ENCODE assay signal across 8 cellular contexts in the genomic region with DNA sequence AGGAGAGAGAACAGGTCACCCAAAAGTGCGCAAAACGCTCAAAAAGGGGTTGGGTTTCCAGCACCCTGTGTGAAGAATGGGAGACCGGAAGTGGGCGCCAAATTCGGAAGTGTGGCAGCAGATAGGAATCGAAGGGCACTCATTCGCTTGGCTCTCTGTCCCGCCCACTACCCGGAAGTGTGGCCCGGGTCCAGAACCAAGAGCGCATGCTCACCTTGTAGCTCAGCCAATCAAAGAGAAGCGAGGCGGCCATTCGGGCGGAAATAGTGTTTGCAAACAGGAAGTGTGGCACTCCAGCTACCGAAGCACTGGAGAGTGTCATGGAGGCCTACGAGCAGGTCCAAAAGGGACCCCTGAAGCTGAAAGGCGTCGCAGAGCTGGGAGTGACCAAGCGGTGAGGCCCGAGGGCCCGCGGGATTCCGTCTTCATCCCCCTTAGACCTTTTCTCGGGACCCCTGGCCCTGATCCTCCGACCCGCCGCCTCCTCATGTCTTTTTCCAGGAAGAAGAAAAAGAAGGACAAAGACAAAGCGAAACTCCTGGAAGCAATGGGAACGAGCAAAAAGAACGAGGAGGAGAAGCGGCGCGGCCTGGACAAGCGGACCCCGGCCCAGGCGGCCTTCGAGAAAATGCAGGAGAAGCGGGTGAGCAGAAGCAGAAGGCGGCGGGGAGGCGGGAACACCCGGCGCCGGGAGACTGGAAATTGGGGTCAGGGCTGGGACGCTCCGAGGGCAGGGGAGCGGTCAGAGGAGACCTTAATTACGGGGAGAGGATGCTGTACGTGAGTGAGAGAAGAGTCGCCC. TPM values are rescaled to one million over a fixed set of nuclear protein-coding genes. Genes with fewer than 3 reads are reported as not detected.
DNase-seq lines count a peak whose midpoint lies in the region; ATAC-seq and TF ChIP-seq lines count a peak whose summit lies in the region.

A gene (plus strand): TSS at position 288 of the 802 bp plus-strand sequence. CDS start 33 bp downstream, at position 321.

- TF ChIP-seq CTCF in HFFc6 (IDR thresholded peaks at IDR 0.05) (no peak), NB4 (IDR thresholded peaks at IDR 0.05; ENCODE audit: low read depth, low read length) (peak; percentile 43), gastroesophageal sphincter (IDR thresholded peaks at IDR 0.05) (peak in 3 of 4 experiments; percentile 41 to 54 (median 44)), neutrophil (IDR thresholded peaks at IDR 0.05) (peak; percentile 75)

- peaks cover 15% of the 10 kb centered on the region for H3K36me3 Mint-ChIP-seq in HFFc6 (ENCODE audit: low read depth)
- H3K36me3 Mint-ChIP-seq in activated naive CD4-positive, alpha-beta T cell treated with anti-CD3 and anti-CD28 coated beads, Interleukin-2, amount 10 ng/mL, durations not matched to agents 7 days and 5 days = peaks cover 25% of the 10 kb centered on the region

- H3K4me1 ChIP-seq in gastroesophageal sphincter = peaks cover 0 to 60% (median 11%) of the 10 kb centered on the region in 3 donors
- peaks cover 27 to 28% of the 10 kb centered on the region in 2 experiments for H3K4me1 ChIP-seq in neutrophil (ENCODE audit: control insufficient read depth in 1 of 2, insufficient read depth in 1 of 2, low read depth in 1 of 2, low read length in 1 of 2)

- H3K36me3 ChIP-seq in SK-N-MC (ENCODE audit: insufficient read depth, low read length) (peaks cover 11% of the 10 kb centered on the region), gastroesophageal sphincter (peaks cover 0 to 38% of the 10 kb centered on the region in 2 donors), neutrophil (peaks cover 37% of the 10 kb centered on the region)

- peak; percentile 72 for TF ChIP-seq POLR2A in NB4 (IDR thresholded peaks at IDR 0.05; ENCODE audit: extremely low read depth, insufficient read length)
- peak; percentile 75 to 80 for TF ChIP-seq POLR2A in gastroesophageal sphincter (IDR thresholded peaks at IDR 0.05)

- H3K4me3 ChIP-seq in NB4 (ENCODE audit: low read depth, low read length) = peak within 1 kb of the TSS; percentile 95
- H3K4me3 ChIP-seq in SK-N-MC = peak within 1 kb of the TSS; percentile 99
- H3K4me3 ChIP-seq in gastroesophageal sphincter = peak within 1 kb of the TSS; percentile 84 to 93
- peak within 1 kb of the TSS; percentile 99 for H3K4me3 ChIP-seq in neutrophil (ENCODE audit: low read depth in 1 of 2, low read length in 1 of 2)

- 0 to 2% methylated on average over 25 of the region's 51 CpGs for WGBS in gastroesophageal sphincter (ENCODE audit: low coverage in 1 of 2), 2 donors

- no peaks in the 10 kb centered on the region for H3K9me3 Mint-ChIP-seq in HFFc6
- H3K9me3 Mint-ChIP-seq in activated naive CD4-positive, alpha-beta T cell treated with anti-CD3 and anti-CD28 coated beads, Interleukin-2, amount 10 ng/mL, durations not matched to agents 7 days and 5 days = no peaks in the 10 kb centered on the region

- H3K4me1 Mint-ChIP-seq in HFFc6 (ENCODE audit: low read depth) = peaks cover 30% of the 10 kb centered on the region
- peaks cover 40% of the 10 kb centered on the region for H3K4me1 Mint-ChIP-seq in activated naive CD4-positive, alpha-beta T cell treated with anti-CD3 and anti-CD28 coated beads, Interleukin-2, amount 10 ng/mL, durations not matched to agents 7 days and 5 days

- H3K9me3 ChIP-seq in SK-N-MC (ENCODE audit: low read depth, low read length) (no peaks in the 10 kb centered on the region), gastroesophageal sphincter (no peaks in the 10 kb centered on the region), neutrophil (no peaks in the 10 kb centered on the region)

- peak within 1 kb of the TSS; percentile 100 for H3K4me3 Mint-ChIP-seq in HFFc6
- peak within 1 kb of the TSS; percentile 100 for H3K4me3 Mint-ChIP-seq in activated naive CD4-positive, alpha-beta T cell treated with anti-CD3 and anti-CD28 coated beads, Interleukin-2, amount 10 ng/mL, durations not matched to agents 7 days and 5 days

- CTCF ChIA-PET in activated naive CD4-positive, alpha-beta T cell treated with anti-CD3 and anti-CD28 coated beads, Interleukin-2, amount 10 ng/mL, durations not matched to agents 7 days and 5 days (lab: Charles Lee) = interaction anchor here (0.6 to 3.3 kb wide), 16 partner anchors 10 to 373 kb away, joined by 3 to 38 read pairs (median 3); a partner anchor contains a TSS

- peak; percentile 99 for DNase-seq in GM04504 (ENCODE audit: low read depth)
- peak; percentile 99 for DNase-seq in HFFc6
- DNase-seq in NB4 (ENCODE audit: low read depth) = peak; percentile 99
- DNase-seq in SK-N-MC (ENCODE audit: low read depth, low spot score) = peak; percentile 94
- peak; percentile 99 for DNase-seq in activated naive CD4-positive, alpha-beta T cell treated with anti-CD3 and anti-CD28 coated beads, Interleukin-2, amount 10 ng/mL, durations not matched to agents 7 days and 5 days
- DNase-seq in substantia nigra (lab: John Stamatoyannopoulos, UW) = peak; percentile 67 to 99 (median 95)

- no peaks in the 10 kb centered on the region for H3K27me3 Mint-ChIP-seq in HFFc6 (ENCODE audit: insufficient read depth)
- H3K27me3 Mint-ChIP-seq in activated naive CD4-positive, alpha-beta T cell treated with anti-CD3 and anti-CD28 coated beads, Interleukin-2, amount 10 ng/mL, durations not matched to agents 7 days and 5 days = peaks cover 20% of the 10 kb centered on the region

- peak within 1 kb of the TSS; percentile 96 for H3K27ac Mint-ChIP-seq in HFFc6
- H3K27ac Mint-ChIP-seq in activated naive CD4-positive, alpha-beta T cell treated with anti-CD3 and anti-CD28 coated beads, Interleukin-2, amount 10 ng/mL, durations not matched to agents 7 days and 5 days = peak within 1 kb of the TSS; percentile 97

- no peak for TF ChIP-seq EP300 in gastroesophageal sphincter (IDR thresholded peaks at IDR 0.05)

- H3K27me3 ChIP-seq in gastroesophageal sphincter (peaks cover 13% of the 10 kb centered on the region), neutrophil (no peaks in the 10 kb centered on the region)

- H3K9ac ChIP-seq in SK-N-MC (ENCODE audit: insufficient read length) = peak within 1 kb of the TSS; percentile 97

- peak; percentile 99 for ATAC-seq in gastroesophageal sphincter

- H3K27ac ChIP-seq in SK-N-MC (no peak within 1 kb of the TSS; the same call in 1 of the 2 replicates), gastroesophageal sphincter (peak within 1 kb of the TSS; percentile 56 to 90 (median 78)), neutrophil (peak within 1 kb of the TSS; percentile 81), substantia nigra (ENCODE audit: low read depth, low read length, poor library complexity, severe bottlenecking) (peak within 1 kb of the TSS; percentile 78)

RNA-seq across cellular contexts. Expression of the gene that starts here (rescaled TPM):
- total RNA-seq in HFFc6 (2021; fragmentation: NEBNext Ultra II Directional; extraction: Animal tissue kit (Norgen Biotek cat#: 25700)) = 10 to 100 TPM; 77.0 to 81.3 (median 79.6) TPM
- total RNA-seq in gastroesophageal sphincter = 100 to 1,000 TPM in 2 of 4 donors, 10 to 100 TPM in 2; 90.1 to 126 (median 104) TPM
